In the genomic region with DNA sequence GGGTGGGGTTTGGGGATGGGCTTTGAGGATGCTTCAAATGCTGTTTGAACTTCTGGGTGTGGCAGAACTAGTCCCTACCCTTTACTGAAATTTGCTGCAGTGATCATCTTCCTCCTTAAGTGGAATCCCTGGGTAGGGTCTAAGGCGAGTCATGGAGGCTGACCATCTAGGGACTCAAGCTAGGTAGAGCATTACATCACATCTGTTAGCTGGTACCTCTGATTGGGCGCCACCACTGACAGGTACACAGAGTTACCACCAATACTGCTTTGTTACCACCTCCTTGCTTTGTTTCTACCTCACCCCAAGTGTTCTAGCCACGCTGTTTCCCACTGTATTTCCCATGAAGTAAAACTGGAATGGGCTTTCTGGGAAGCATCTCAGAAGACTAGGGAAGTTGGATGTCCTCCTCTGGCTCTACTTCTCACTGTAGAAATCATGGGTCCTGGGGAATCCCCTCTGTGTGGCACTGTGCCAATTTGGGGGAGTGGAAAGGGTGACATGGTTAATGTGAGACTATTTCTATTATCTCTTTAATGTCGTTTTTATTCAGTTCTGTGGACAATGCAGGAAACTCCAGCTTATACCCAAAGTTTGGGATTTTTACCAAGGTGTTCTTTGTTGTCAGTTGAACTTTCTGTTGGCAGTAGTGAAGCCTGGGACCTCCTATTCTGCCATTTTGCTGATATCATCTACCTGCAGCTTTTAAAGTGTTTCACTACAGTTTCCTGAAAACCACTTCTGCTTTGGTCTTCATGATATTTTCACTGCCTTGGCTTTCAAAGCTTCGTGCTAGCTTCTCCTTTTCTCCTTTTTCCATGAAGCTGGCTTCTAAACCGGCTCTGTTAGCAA, we compare ENCODE assay signal across 15 cellular contexts. TPM values are rescaled to one million over a fixed set of nuclear protein-coding genes. Genes with fewer than 3 reads are reported as not detected.
DNase-seq lines count a peak whose midpoint lies in the region; ATAC-seq and TF ChIP-seq lines count a peak whose summit lies in the region.
"Had no signal": no experiment of that assay in that cellular context is flagged by ENCODE, and none has a peak within 500 bp of the region (broad histone marks: within the 10 kb centered on the region; RNA-seq: fewer than 3 reads in every experiment).

No MANE protein-coding gene starts in this region.

- H3K79me2 ChIP-seq in Loucy (ENCODE audit: insufficient read depth, low read length) (no peaks in the 10 kb centered on the region), PC-9 (ENCODE audit: low read depth) (no peaks in the 10 kb centered on the region)

- 83 to 88% methylated on average over 6 of the region's 6 CpGs for WGBS in aorta, 2 donors

- POLR2A ChIA-PET in PC-9 (lab: Charles Lee; ENCODE audit: unreplicated experiment): interaction anchor here (0.6 kb wide), 1 partner anchor 1189 kb away, joined by 8 read pairs; no protein-coding TSS in a partner anchor

- no peaks in the 10 kb centered on the region for H3F3A ChIP-seq in Loucy (ENCODE audit: low read depth)
- H3F3A ChIP-seq in PC-9 (ENCODE audit: insufficient read depth, low read depth): no peaks in the 10 kb centered on the region

- peak overlapping the region; percentile 68 for H3K27ac Mint-ChIP-seq in dendritic cell treated with granulocyte-macrophage colony-stimulating factor and Interleukin-4, amounts not matched to agents 40 ng/mL and 50 ng/mL, for 4 days
- H3K27ac Mint-ChIP-seq: memory B cell, progenitor cell of endocrine pancreas had no signal

- H3K4me1 ChIP-seq in Loucy (ENCODE audit: insufficient read depth, low read length, poor library complexity, severe bottlenecking) (peaks cover 12% of the 10 kb centered on the region), PC-9 (replicated peaks; ENCODE audit: insufficient read depth) (peaks cover 5% of the 10 kb centered on the region; the same call in 1 of the 2 replicates), aorta (ENCODE audit: control insufficient read depth in 1 of 2, insufficient read depth in 2 of 2, low read length in 2 of 2) (no peaks in the 10 kb centered on the region)

- H4K20me1 ChIP-seq in Loucy (ENCODE audit: insufficient read depth, low read length, poor library complexity, severe bottlenecking): no peaks in the 10 kb centered on the region
- no peaks in the 10 kb centered on the region for H4K20me1 ChIP-seq in PC-9 (ENCODE audit: insufficient read depth)

- H3K9ac ChIP-seq in Loucy (ENCODE audit: low read depth, low read length, poor library complexity, severe bottlenecking): no peak overlapping the region

- H3K27ac ChIP-seq in PC-9: no peak overlapping the region
- H3K27ac ChIP-seq in aorta (ENCODE audit: low read depth in 1 of 2, low read length in 2 of 2): no peak overlapping the region

- H3K4me3 ChIP-seq in Loucy (ENCODE audit: low read length, poor library complexity, severe bottlenecking): no peak overlapping the region
- no peak overlapping the region for H3K4me3 ChIP-seq in PC-9
- no peak overlapping the region for H3K4me3 ChIP-seq in aorta (ENCODE audit: low read length in 2 of 2)

- H2AFZ ChIP-seq in Loucy (ENCODE audit: low read length) (peak overlapping the region; percentile 41), PC-9 (no peak overlapping the region)

- no peak for TF ChIP-seq CTCF in Loucy (conservative IDR thresholded peaks at IDR 0.05; ENCODE audit: low read length)
- no peak for TF ChIP-seq CTCF in PC-9 (conservative IDR thresholded peaks at IDR 0.05)

- no peaks in the 10 kb centered on the region for H3K36me3 ChIP-seq in Loucy (ENCODE audit: insufficient read depth, low read length)
- no peaks in the 10 kb centered on the region for H3K36me3 ChIP-seq in PC-9 (ENCODE audit: low read depth)
- H3K36me3 ChIP-seq in aorta (ENCODE audit: control insufficient read depth in 1 of 2, insufficient read depth in 2 of 2, low read length in 1 of 2): no peaks in the 10 kb centered on the region

- ATAC-seq in GM18868 (IDR thresholded peaks at IDR 0.05; ENCODE audit: unreplicated experiment): peak; percentile 49
- no peak for ATAC-seq in left cardiac atrium
- no peak for ATAC-seq in aorta (ENCODE audit: low FRiP score)

- H3K4me2 ChIP-seq in Loucy (ENCODE audit: low read depth, low read length, poor library complexity, severe bottlenecking) (no peak overlapping the region), PC-9 (no peak overlapping the region)

- H3K27me3 ChIP-seq in Loucy (ENCODE audit: insufficient read depth, low read length, poor library complexity, severe bottlenecking) (no peaks in the 10 kb centered on the region), PC-9 (ENCODE audit: insufficient read depth, low read depth) (no peaks in the 10 kb centered on the region), aorta (ENCODE audit: control insufficient read depth in 1 of 2, insufficient read depth in 2 of 2, low read length in 1 of 2) (no peaks in the 10 kb centered on the region)

- H3K4me3 Mint-ChIP-seq in dendritic cell treated with granulocyte-macrophage colony-stimulating factor and Interleukin-4, amounts not matched to agents 40 ng/mL and 50 ng/mL, for 4 days: peak overlapping the region; percentile 0
- H3K4me3 Mint-ChIP-seq: CD14-positive monocyte, memory B cell had no signal

- H3K9me2 ChIP-seq in Loucy (replicated peaks; ENCODE audit: low read depth, low read length) (no peaks in the 10 kb centered on the region), PC-9 (ENCODE audit: insufficient read depth) (no peaks in the 10 kb centered on the region)

- peaks cover 24% of the 10 kb centered on the region for H3K4me1 Mint-ChIP-seq in dendritic cell treated with granulocyte-macrophage colony-stimulating factor and Interleukin-4, amounts not matched to agents 40 ng/mL and 50 ng/mL, for 4 days (ENCODE audit: low read depth)

- no peaks in the 10 kb centered on the region for H3K9me3 Mint-ChIP-seq in dendritic cell treated with granulocyte-macrophage colony-stimulating factor and Interleukin-4, amounts not matched to agents 40 ng/mL and 50 ng/mL, for 4 days

- BruUV-seq in PC-9 (replicated peaks; lab: Mats Ljungman, UMichigan): no TSS peak

- CTCF ChIA-PET in PC-9 (lab: Charles Lee): no interaction called here

- H3K9me3 ChIP-seq in Loucy (ENCODE audit: insufficient read depth, low read depth, low read length) (no peaks in the 10 kb centered on the region), PC-9 (ENCODE audit: insufficient read depth, low read depth) (no peaks in the 10 kb centered on the region), aorta (ENCODE audit: control insufficient read depth, low read length) (peaks cover 2% of the 10 kb centered on the region)

- intact Hi-C loops in dendritic cell treated with granulocyte-macrophage colony-stimulating factor and Interleukin-4, amounts not matched to agents 40 ng/mL and 50 ng/mL, for 4 days (cut with micrococcal nuclease): loop anchor here (5.0 kb wide), 1 partner anchor 84 kb away; a partner anchor contains a TSS
- intact Hi-C loops in PC-9 (cut with micrococcal nuclease; ENCODE audit: unreplicated experiment): no loop called here
- intact Hi-C loops in left cardiac atrium (cut with DNase I): no loop called here
- intact Hi-C loops in aorta (cut with DNase I): no loop called here

- no peaks in the 10 kb centered on the region for H3K27me3 Mint-ChIP-seq in dendritic cell treated with granulocyte-macrophage colony-stimulating factor and Interleukin-4, amounts not matched to agents 40 ng/mL and 50 ng/mL, for 4 days
- H3K27me3 Mint-ChIP-seq: progenitor cell of endocrine pancreas had no signal

- DNase-seq in CD1c-positive myeloid dendritic cell (ENCODE audit: extremely low spot score): peak; percentile 46
- DNase-seq in PC-9: no peak
- DNase-seq in activated T-cell treated with anti-CD3 and anti-CD28 coated beads, Interleukin-2, amount 50 U/mL, for 1 hour: no peak
- no peak for DNase-seq in left cardiac atrium
- DNase-seq in aorta: no peak
- DNase-seq: activated CD4-positive, alpha-beta T cell treated with anti-CD3 and anti-CD28 coated beads for 48 hours; activated naive CD4-positive, alpha-beta T cell treated with Interleukin-2 at 50 U/mL for 16 hours; NCI-H1417 treated with DMSO at 0.1 percent for 48 hours; stimulated activated naive CD4-positive, alpha-beta T cell treated with Interleukin-2 at 50 U/mL for 16 hours had no signal

- no peaks in the 10 kb centered on the region for H3K36me3 Mint-ChIP-seq in dendritic cell treated with granulocyte-macrophage colony-stimulating factor and Interleukin-4, amounts not matched to agents 40 ng/mL and 50 ng/mL, for 4 days (ENCODE audit: low read depth)
- H3K36me3 Mint-ChIP-seq: CD14-positive monocyte had no signal

RNA-seq across cellular contexts. Expression of a gene that starts 14.5 kb away (rescaled TPM):
- not detected in 2 replicates for total RNA-seq in PC-9 (2021)
- 1 to 10 TPM; 4.5 to 9.6 TPM for total RNA-seq in left cardiac atrium
- total RNA-seq in aorta: 10 to 100 TPM in 1 of 2 donors, 1 to 10 TPM in 1; 4.2 to 10.3 TPM
- 1 to 10 TPM in 1 of 2 donors, not detected in 1; 2.7 TPM for polyA plus RNA-seq in aorta
- polyA plus RNA-seq: CD14-positive monocyte had no signal
